ENCODE assay signal across 9 cellular contexts in genomic region chr12:53223006-53223305, GRCh38. TPM values are rescaled to one million over a fixed set of nuclear protein-coding genes. Genes with fewer than 3 reads are reported as not detected.
DNase-seq lines count a peak whose midpoint lies in the region; ATAC-seq and TF ChIP-seq lines count a peak whose summit lies in the region.
"Had no signal": no experiment of that assay in that cellular context is flagged by ENCODE, and none has a peak within 500 bp of the region (broad histone marks: within the 10 kb centered on the region; RNA-seq: fewer than 3 reads in every experiment).

No MANE protein-coding gene starts in this region.

- no peaks in the 10 kb centered on the region for H4K20me1 ChIP-seq in H9 (ENCODE audit: control insufficient read depth, insufficient read depth, insufficient read length)
- H4K20me1 ChIP-seq in hepatocyte (ENCODE audit: insufficient read depth, poor library complexity, severe bottlenecking): no peaks in the 10 kb centered on the region

- H3K27me3 ChIP-seq in H9 (ENCODE audit: insufficient read depth, low read length) (peaks cover 3% of the 10 kb centered on the region; the same call in 1 of the 2 replicates), hepatocyte (no peaks in the 10 kb centered on the region), spleen (replicated peaks in 1 of 7) (peaks cover 0 to 5% (median 0%) of the 10 kb centered on the region in 7 donors)

- no peak overlapping the region for H2BK20ac ChIP-seq in H9 (ENCODE audit: low read depth, low read length, poor library complexity, severe bottlenecking)

- no peak overlapping the region for H4K8ac ChIP-seq in H9 (replicated peaks; ENCODE audit: insufficient read length, low read depth, low read length)

- H3K9me2 ChIP-seq in hepatocyte (replicated peaks; ENCODE audit: insufficient read depth): no peaks in the 10 kb centered on the region

- H3K36me3 Mint-ChIP-seq in H9 (ENCODE audit: insufficient read depth in 1 of 3, low read depth in 3 of 3): peaks cover 7 to 8% (median 8%) of the 10 kb centered on the region in 3 experiments; a peak in 6 of 7 replicates
- H3K36me3 Mint-ChIP-seq in activated CD8-positive, alpha-beta T cell treated with anti-CD3 and anti-CD28 coated beads for 36 hours (ENCODE audit: low read depth): peaks cover 3% of the 10 kb centered on the region

- H2BK12ac ChIP-seq in H9 (ENCODE audit: insufficient read length, low read depth, low read length): no peak overlapping the region

- intact Hi-C loops in activated CD8-positive, alpha-beta T cell treated with anti-CD3 and anti-CD28 coated beads for 36 hours (cut with micrococcal nuclease): no loop called here
- intact Hi-C loops in spleen (cut with DNase I; ENCODE audit: low total_unique reads): no loop called here

- H3K9me3 ChIP-seq in H9 (ENCODE audit: control insufficient read depth, low read depth, low read length) (no peaks in the 10 kb centered on the region), hepatocyte (ENCODE audit: low read depth) (no peaks in the 10 kb centered on the region), spleen (no peaks in the 10 kb centered on the region)

- H3K4me1 ChIP-seq in H9 (ENCODE audit: insufficient read depth, low read length) (peaks cover 26% of the 10 kb centered on the region; the same call in 1 of the 2 replicates), hepatocyte (ENCODE audit: insufficient read depth) (peaks cover 49% of the 10 kb centered on the region), spleen (peaks cover 18 to 67% (median 54%) of the 10 kb centered on the region in 6 donors)

- no peak overlapping the region for H3K27ac ChIP-seq in H9 (ENCODE audit: insufficient read length, low read depth, low read length)
- H3K27ac ChIP-seq in hepatocyte: peak overlapping the region; percentile 100
- H3K27ac ChIP-seq in spleen: peak overlapping the region in 5 of 8 donors; percentile 44 to 98 (median 98)

- no peak overlapping the region for H4K5ac ChIP-seq in H9 (ENCODE audit: insufficient read length, low read depth, low read length)

- peaks cover 16% of the 10 kb centered on the region for H3K27me3 Mint-ChIP-seq in H9 (ENCODE audit: low read depth)
- no peaks in the 10 kb centered on the region for H3K27me3 Mint-ChIP-seq in activated CD8-positive, alpha-beta T cell treated with anti-CD3 and anti-CD28 coated beads for 36 hours

- CTCF ChIA-PET in activated CD8-positive, alpha-beta T cell treated with anti-CD3 and anti-CD28 coated beads for 36 hours (lab: Charles Lee): interaction anchor here (1.1 to 2.3 kb wide), 4 partner anchors 9 to 63 kb away, joined by 4 to 9 read pairs (median 4); no protein-coding TSS in a partner anchor

- no peak overlapping the region for H2AFZ ChIP-seq in H9 (ENCODE audit: low read length)
- no peak overlapping the region for H2AFZ ChIP-seq in hepatocyte

- no peak overlapping the region for H3K4ac ChIP-seq in H9 (ENCODE audit: low read depth, low read length)

- peak overlapping the region; percentile 27 to 74 for H3K4me3 Mint-ChIP-seq in H9
- H3K4me3 Mint-ChIP-seq in activated CD8-positive, alpha-beta T cell treated with anti-CD3 and anti-CD28 coated beads for 36 hours: peak overlapping the region; percentile 78

- peaks cover 67 to 68% of the 10 kb centered on the region in 2 experiments for H3K4me1 Mint-ChIP-seq in H9
- H3K4me1 Mint-ChIP-seq in activated CD8-positive, alpha-beta T cell treated with anti-CD3 and anti-CD28 coated beads for 36 hours (ENCODE audit: low read depth): peaks cover 64% of the 10 kb centered on the region

- TF ChIP-seq POLR2A in spleen (IDR thresholded peaks at IDR 0.05): no peak

- no peaks in the 10 kb centered on the region for H3K79me1 ChIP-seq in H9 (ENCODE audit: insufficient read depth, low read depth, low read length, poor library complexity, severe bottlenecking)

- no peak overlapping the region for H2BK120ac ChIP-seq in H9 (ENCODE audit: low read depth, low read length, poor library complexity, severe bottlenecking)

- DNase-seq in H9 (no peak), hepatocyte (ENCODE audit: low spot score) (no peak), spleen (peak; percentile 35), UCSD-AML1 (lab: John Stamatoyannopoulos, UW; ENCODE audit: unreplicated experiment) (no peak), AG20443 (ENCODE audit: low spot score) (no peak), NAMALWA (ENCODE audit: low spot score) (no peak)
- DNase-seq in activated CD8-positive, alpha-beta T cell treated with anti-CD3 and anti-CD28 coated beads for 36 hours: no peak
- DNase-seq: NCI-H526 had no signal

- no peak overlapping the region for H2AK5ac ChIP-seq in H9 (ENCODE audit: insufficient read length, low read length)

- H3K18ac ChIP-seq in H9 (ENCODE audit: insufficient read length, low read depth, low read length): no peak overlapping the region

- no CpG with 5 or more reads among the region's 4 CpGs for WGBS in H9 (ENCODE audit: extremely low coverage, insufficient read length, low lambda C conversion rate)
- 38% methylated on average over 4 of the region's 4 CpGs for WGBS in hepatocyte (ENCODE audit: low lambda C conversion rate, missing lambda C conversion rate)
- WGBS in spleen, 5 donors: 61 to 76% (median 68%) methylated on average over 3 to 4 of the region's 4 CpGs

- no peak overlapping the region for H2BK15ac ChIP-seq in H9 (ENCODE audit: low read depth, low read length)

- H3K23me2 ChIP-seq in H9 (ENCODE audit: insufficient read length, low read depth, low read length, poor library complexity, severe bottlenecking): peaks cover 22% of the 10 kb centered on the region

- no peak overlapping the region for H3T11ph ChIP-seq in H9 (ENCODE audit: low read length)

- peak overlapping the region in 1 of 3 experiments; percentile 90; a peak in 3 of 7 replicates for H3K27ac Mint-ChIP-seq in H9
- peak overlapping the region; percentile 89 for H3K27ac Mint-ChIP-seq in activated CD8-positive, alpha-beta T cell treated with anti-CD3 and anti-CD28 coated beads for 36 hours

- H2BK5ac ChIP-seq in H9 (ENCODE audit: insufficient read length, low read length): no peak overlapping the region

- ATAC-seq in activated CD8-positive, alpha-beta T cell treated with anti-CD3 and anti-CD28 coated beads for 36 hours: no peak
- no peak for ATAC-seq in HG02852 (IDR thresholded peaks at IDR 0.05; ENCODE audit: unreplicated experiment)

- peaks cover 4% of the 10 kb centered on the region; the same call in 1 of the 2 replicates for H3K79me2 ChIP-seq in H9 (ENCODE audit: insufficient read depth, low read length)
- H3K79me2 ChIP-seq in hepatocyte: peaks cover 23% of the 10 kb centered on the region

- H3K36me3 ChIP-seq in hepatocyte (replicated peaks; ENCODE audit: insufficient read depth, low read depth): no peaks in the 10 kb centered on the region
- no peaks in the 10 kb centered on the region for H3K36me3 ChIP-seq in spleen

- POLR2A ChIA-PET in activated CD8-positive, alpha-beta T cell treated with anti-CD3 and anti-CD28 coated beads for 36 hours (lab: Charles Lee): interaction anchor here (0.6 to 1.0 kb wide), 3 partner anchors 14 to 68 kb away, joined by 3 read pairs; no protein-coding TSS in a partner anchor

- H3K4me2 ChIP-seq in H9 (ENCODE audit: insufficient read depth, insufficient read length, low read length) (no peak overlapping the region), hepatocyte (peak overlapping the region; percentile 98)

- H3K4me3 ChIP-seq in hepatocyte: no peak overlapping the region
- H3K4me3 ChIP-seq in spleen: no peak overlapping the region

- TF ChIP-seq CTCF in H9 (conservative IDR thresholded peaks at IDR 0.05): no peak
- TF ChIP-seq CTCF in activated CD8-positive, alpha-beta T cell treated with anti-CD3 and anti-CD28 coated beads for 36 hours (IDR thresholded peaks at IDR 0.05): no peak
- no peak for TF ChIP-seq CTCF in hepatocyte (IDR thresholded peaks at IDR 0.05; ENCODE audit: poor library complexity)
- TF ChIP-seq CTCF in spleen (IDR thresholded peaks at IDR 0.05 in 8 of 11, conservative IDR thresholded peaks at IDR 0.05 in 3 of 11): no peak

- H3K23ac ChIP-seq in H9 (ENCODE audit: insufficient read length, low read depth, low read length): no peak overlapping the region

- no peak overlapping the region for H3K14ac ChIP-seq in H9 (ENCODE audit: insufficient read depth, low read length)

- H3K9ac ChIP-seq in H9 (ENCODE audit: extremely low read depth, insufficient read length, low read length): no peak overlapping the region

- no peak overlapping the region for H4K91ac ChIP-seq in H9 (ENCODE audit: insufficient read length, low read depth, low read length)

- H3K9me3 Mint-ChIP-seq in H9: no peaks in the 10 kb centered on the region
- no peaks in the 10 kb centered on the region for H3K9me3 Mint-ChIP-seq in activated CD8-positive, alpha-beta T cell treated with anti-CD3 and anti-CD28 coated beads for 36 hours

- no peak overlapping the region for H3K56ac ChIP-seq in H9 (ENCODE audit: insufficient read length, low read depth, low read length)

RNA-seq across cellular contexts. Expression of gene RARG, which starts 9.1 kb away (rescaled TPM):
- total RNA-seq in H9 (2021) (42.6 and 43.7 TPM in 2 replicates), hepatocyte (15.1 and 20.9 TPM in 2 replicates), spleen (10 to 100 TPM in 5 of 7 donors, 1 to 10 TPM in 2; 9.4 to 20.8 (median 14.4) TPM)
- total RNA-seq in activated CD8-positive, alpha-beta T cell treated with anti-CD3 and anti-CD28 coated beads for 36 hours: 10 to 100 TPM; 19.7 to 20.3 TPM
- polyA plus RNA-seq in hepatocyte (24.7 and 28.1 TPM in 2 replicates), spleen (10 to 100 TPM in 1 of 3 donors, 1 to 10 TPM in 2; 4.6 to 10.1 (median 4.9) TPM)

RNA-seq across cellular contexts. Expression of gene ITGB7, which starts 15.9 kb away (rescaled TPM):
- total RNA-seq in H9 (2021) (0.26 and 0.39 TPM in 2 replicates), hepatocyte (0.23 TPM in 1 of 2 replicates, not detected in the other), spleen (10 to 100 TPM; 35.5 to 75.5 (median 62.2) TPM)
- total RNA-seq in activated CD8-positive, alpha-beta T cell treated with anti-CD3 and anti-CD28 coated beads for 36 hours: 100 to 1,000 TPM; 121 to 137 TPM
- polyA plus RNA-seq in hepatocyte (1.0 TPM in 1 of 2 replicates, not detected in the other), spleen (10 to 100 TPM; 23.9 to 62.5 (median 46.5) TPM)

RNA-seq across cellular contexts. Expression of gene CSAD, which starts 42.2 kb away (rescaled TPM):
- total RNA-seq in H9 (2021) (7.4 and 7.7 TPM in 2 replicates), hepatocyte (14.1 and 16.8 TPM in 2 replicates), spleen (10 to 100 TPM; 33.7 to 73.0 (median 39.7) TPM)
- total RNA-seq in activated CD8-positive, alpha-beta T cell treated with anti-CD3 and anti-CD28 coated beads for 36 hours: 10 to 100 TPM; 13.8 to 18.6 TPM
- polyA plus RNA-seq in hepatocyte (14.3 and 15.7 TPM in 2 replicates), spleen (10 to 100 TPM; 17.9 to 36.3 (median 34.1) TPM)

RNA-seq across cellular contexts. Expression of gene ZNF740, which starts 42.4 kb away (rescaled TPM):
- total RNA-seq in H9 (2021) (41.2 and 47.2 TPM in 2 replicates), hepatocyte (13.2 and 23.2 TPM in 2 replicates), spleen (10 to 100 TPM; 23.6 to 66.1 (median 45.1) TPM)
- 10 to 100 TPM; 31.3 to 35.9 TPM for total RNA-seq in activated CD8-positive, alpha-beta T cell treated with anti-CD3 and anti-CD28 coated beads for 36 hours
- polyA plus RNA-seq in hepatocyte (4.4 and 4.6 TPM in 2 replicates), spleen (10 to 100 TPM in 1 of 3 donors, 1 to 10 TPM in 2; 5.6 to 12.1 (median 7.5) TPM)

RNA-seq across cellular contexts. Expression of gene ESPL1, which starts 45.1 kb away (rescaled TPM):
- total RNA-seq in H9 (2021) (43.2 and 43.3 TPM in 2 replicates), hepatocyte (7.6 and 9.0 TPM in 2 replicates), spleen (1 to 10 TPM; 1.7 to 7.2 (median 4.7) TPM)
- total RNA-seq in activated CD8-positive, alpha-beta T cell treated with anti-CD3 and anti-CD28 coated beads for 36 hours: 10 to 100 TPM; 62.1 to 63.4 TPM
- polyA plus RNA-seq in hepatocyte (4.4 and 5.8 TPM in 2 replicates), spleen (1 to 10 TPM in 1 of 3 donors, under 1 TPM in 2; 0.85 to 1.9 (median 0.93) TPM)

Comparison
In these comparisons a context has a peak if more than half of its experiments do, and no peak if none do; other contexts are left out.
1. RNA of gene ITGB7, which starts 15.9 kb away (total RNA-seq): 121 to 137 TPM in activated CD8-positive, alpha-beta T cell treated with anti-CD3 and anti-CD28 coated beads for 36 hours and 35.5 to 75.5 TPM in spleen; 0.26 to 0.39 TPM in H9 and 0.23 TPM in hepatocyte; every median in the first group is over 10 times any median in the second.